In genomic region chr1:79152-79551, GRCh38 we compare ENCODE assay signal across 2 cellular contexts. TPM values are rescaled to one million over a fixed set of nuclear protein-coding genes. Genes with fewer than 3 reads are reported as not detected.
"Had no signal": no experiment of that assay in that cellular context is flagged by ENCODE, and none has a peak within 500 bp of the region (broad histone marks: within the 10 kb centered on the region; RNA-seq: fewer than 3 reads in every experiment).

No MANE protein-coding gene starts in this region.

RNA-seq across cellular contexts. Expression of gene OR4F5, which starts 13.9 kb away (rescaled TPM):
- total RNA-seq: G401, GM12878 had no signal
- polyA plus RNA-seq: GM12878 had no signal
